Comparison of ENCODE assay signal across 11 cellular contexts in the genomic region with DNA sequence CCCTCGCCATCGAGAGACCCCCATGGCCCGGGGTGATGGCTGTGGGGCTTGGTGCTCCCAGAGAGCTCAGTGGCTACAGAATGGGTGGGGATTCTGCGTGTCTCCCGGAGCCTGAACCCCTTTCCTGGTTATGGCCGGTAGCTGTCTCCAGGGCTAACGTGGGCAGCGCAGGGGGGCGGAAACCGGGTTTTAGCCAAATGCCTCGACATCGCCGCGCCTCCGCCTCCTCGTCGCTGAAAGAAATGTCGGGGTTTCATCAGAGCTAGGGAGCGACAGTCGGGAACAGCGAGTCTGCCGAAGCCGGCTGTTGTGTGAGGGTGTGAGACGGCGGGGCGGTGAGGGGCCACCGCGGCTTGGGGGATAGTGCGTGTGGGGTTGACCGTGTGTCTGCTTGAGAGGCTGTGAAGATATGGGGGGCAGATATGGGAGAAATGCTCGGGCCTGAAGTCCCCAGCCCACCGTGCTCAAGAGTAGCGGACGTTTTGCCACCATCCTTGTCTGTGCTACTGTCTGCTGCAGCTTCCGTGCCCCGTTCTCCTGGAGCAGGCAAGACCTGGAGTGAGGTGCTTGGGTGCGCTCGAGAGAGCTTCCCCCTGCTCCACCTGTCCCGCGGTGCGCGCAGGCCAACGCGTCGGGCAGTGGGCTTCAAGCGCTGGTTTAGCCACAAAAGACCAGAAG. TPM values are rescaled to one million over a fixed set of nuclear protein-coding genes. Genes with fewer than 3 reads are reported as not detected.
DNase-seq lines count a peak whose midpoint lies in the region; TF ChIP-seq lines count a peak whose summit lies in the region.
"Had no signal": no experiment of that assay in that cellular context is flagged by ENCODE, and none has a peak within 500 bp of the region (broad histone marks: within the 10 kb centered on the region; RNA-seq: fewer than 3 reads in every experiment).

No MANE protein-coding gene starts in this region.

- no peaks in the 10 kb centered on the region for H3K79me2 ChIP-seq in neural progenitor cell (ENCODE audit: low read depth)

- DNase-seq in DMS53 (lab: John Stamatoyannopoulos, UW) (peak; percentile 60), HFFc6 (no peak), choroid plexus epithelial cell (ENCODE audit: low read depth) (no peak), neural progenitor cell (ENCODE audit: low spot score) (peak; percentile 72), NCI-H82 (lab: John Stamatoyannopoulos, UW) (no peak), inferior parietal cortex (ENCODE audit: extremely low spot score) (no peak)
- DNase-seq in activated effector memory CD4-positive, alpha-beta T cell treated with Interleukin-2 at 50 U/mL for 16 hours = no peak
- DNase-seq: central memory CD4-positive, alpha-beta T cell; NCI-H774; stimulated activated CD4-positive, alpha-beta T cell treated with anti-CD3 and anti-CD28 coated beads, Interleukin-15, amount 100 ng/mL, for 24 hours had no signal

- H3K4me1 Mint-ChIP-seq in HFFc6 (ENCODE audit: low read depth) (peaks cover 20% of the 10 kb centered on the region), neural progenitor cell (peaks cover 49% of the 10 kb centered on the region)

- H3K4me3 Mint-ChIP-seq in HFFc6 (peak overlapping the region; percentile 42; the same call in 1 of the 2 replicates), neural progenitor cell (peak overlapping the region; percentile 87)

- H3K9me3 ChIP-seq in neural progenitor cell (ENCODE audit: low read depth) = no peaks in the 10 kb centered on the region
- H3K9me3 ChIP-seq: HAP-1 had no signal

- H3K36me3 ChIP-seq in neural progenitor cell = no peaks in the 10 kb centered on the region
- H3K36me3 ChIP-seq: HAP-1 had no signal

- no peak for TF ChIP-seq CTCF in HFFc6 (IDR thresholded peaks at IDR 0.05)
- no peak for TF ChIP-seq CTCF in choroid plexus epithelial cell (conservative IDR thresholded peaks at IDR 0.05; ENCODE audit: low read depth, low read length)
- no peak for TF ChIP-seq CTCF in neural progenitor cell (IDR thresholded peaks at IDR 0.05)

- H3K9me3 Mint-ChIP-seq in HFFc6 = peaks cover 3% of the 10 kb centered on the region; the same call in 1 of the 2 replicates
- peaks cover 7% of the 10 kb centered on the region for H3K9me3 Mint-ChIP-seq in neural progenitor cell

- peaks cover 29% of the 10 kb centered on the region for H3K4me1 ChIP-seq in neural progenitor cell

- H3K36me3 Mint-ChIP-seq in HFFc6 (ENCODE audit: low read depth) (no peaks in the 10 kb centered on the region), neural progenitor cell (peaks cover 6% of the 10 kb centered on the region)

- H3K27ac Mint-ChIP-seq in HFFc6 (no peak overlapping the region), neural progenitor cell (no peak overlapping the region)

- H4K20me1 ChIP-seq in neural progenitor cell (ENCODE audit: low read depth) = peaks cover 48% of the 10 kb centered on the region

- H3K27me3 Mint-ChIP-seq in HFFc6 (ENCODE audit: insufficient read depth) (peaks cover 59% of the 10 kb centered on the region), neural progenitor cell (ENCODE audit: insufficient read depth, low read depth) (peaks cover 75% of the 10 kb centered on the region)

- H3K4me3 ChIP-seq in choroid plexus epithelial cell (ENCODE audit: low read depth, low read length) (peak overlapping the region; percentile 32), neural progenitor cell (peak overlapping the region; percentile 43)
- H3K4me3 ChIP-seq: HAP-1 had no signal

- H3K4me2 ChIP-seq in neural progenitor cell = peak overlapping the region; percentile 80

- H3F3A ChIP-seq in neural progenitor cell (ENCODE audit: low read depth) = peaks cover 15% of the 10 kb centered on the region

- H3K27ac ChIP-seq in neural progenitor cell = no peak overlapping the region

- peaks cover 100% of the 10 kb centered on the region for H3K27me3 ChIP-seq in neural progenitor cell

- H3K9ac ChIP-seq in neural progenitor cell = no peak overlapping the region

- H2AFZ ChIP-seq in neural progenitor cell (replicated peaks) = no peak overlapping the region

RNA-seq across cellular contexts. Expression of a gene that starts 0.8 kb away (rescaled TPM):
- under 1 TPM in 1 of 6 experiments, not detected in 5; 0.07 TPM for total RNA-seq in HFFc6 (2021; fragmentation: NEBNext Ultra II Directional; extraction: Animal tissue kit (Norgen Biotek cat#: 25700))
- not detected in 2 replicates for total RNA-seq in neural progenitor cell (ENCODE audit: low replicate concordance)

RNA-seq across cellular contexts. Expression of a gene that starts 44.0 kb away (rescaled TPM):
- 1 to 10 TPM; 1.7 to 6.3 (median 1.9) TPM for total RNA-seq in HFFc6 (2021; fragmentation: NEBNext Ultra II Directional; extraction: Animal tissue kit (Norgen Biotek cat#: 25700))
- 0.68 TPM in 1 of 2 replicates, not detected in the other for total RNA-seq in neural progenitor cell (ENCODE audit: low replicate concordance)

RNA-seq across cellular contexts. Expression of a gene that starts 47.2 kb away (rescaled TPM):
- total RNA-seq in HFFc6 (2021; fragmentation: NEBNext Ultra II Directional; extraction: Animal tissue kit (Norgen Biotek cat#: 25700)) = not detected
- 0.04 and 0.59 TPM in 2 replicates for total RNA-seq in neural progenitor cell (ENCODE audit: low replicate concordance)

Comparison
In these comparisons a context has a peak if more than half of its experiments do, and no peak if none do; other contexts are left out.
1. DNase-seq: peak in DMS53 (single experiment) and neural progenitor cell (single experiment); none in HFFc6 (single experiment), choroid plexus epithelial cell (single experiment), activated effector memory CD4-positive, alpha-beta T cell treated with Interleukin-2 at 50 U/mL for 16 hours (single experiment), NCI-H82 (single experiment) and inferior parietal cortex (single experiment).